9 cellular contexts compared by ENCODE assay signal in the genomic region with DNA sequence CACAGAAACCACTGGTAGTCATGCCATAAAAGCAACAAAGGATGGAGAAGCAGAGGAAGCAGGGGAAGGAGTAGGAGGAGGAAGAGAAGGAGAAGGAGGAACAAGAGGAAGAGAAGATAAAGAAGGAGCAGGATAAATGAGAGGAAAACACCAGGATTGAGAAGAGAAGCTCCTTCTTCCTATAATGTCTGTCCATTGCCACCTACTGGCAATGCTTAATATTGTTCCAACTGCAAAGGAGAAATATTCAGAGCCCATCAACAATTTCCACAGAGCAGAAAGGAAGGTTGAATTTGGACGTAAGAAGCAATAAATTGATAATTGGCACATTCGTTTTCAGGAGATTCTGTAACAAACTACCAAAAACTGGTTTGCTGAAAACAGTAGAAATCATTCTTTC.
DNase-seq lines count a peak whose midpoint lies in the region; ATAC-seq and TF ChIP-seq lines count a peak whose summit lies in the region.
"Had no signal": no experiment of that assay in that cellular context is flagged by ENCODE, and none has a peak within 500 bp of the region (broad histone marks: within the 10 kb centered on the region; RNA-seq: fewer than 3 reads in every experiment).

No MANE protein-coding gene starts in this region.

- H3K4me1 ChIP-seq in SK-N-SH (ENCODE audit: control insufficient read depth in 1 of 2, insufficient read depth in 2 of 2, low read depth in 1 of 2, low read length in 1 of 2) (no peaks in the 10 kb centered on the region), gastroesophageal sphincter (no peaks in the 10 kb centered on the region)
- H3K4me1 ChIP-seq: SJCRH30 had no signal

- CTCF ChIA-PET in SK-N-SH (lab: Yijun Ruan, JAX) = interaction anchor here (0.7 to 1.0 kb wide), 3 partner anchors 21 to 1090 kb away, joined by 3 read pairs; no protein-coding TSS in a partner anchor

- H3F3A ChIP-seq in SK-N-SH (replicated peaks; ENCODE audit: insufficient read depth) = no peaks in the 10 kb centered on the region

- ATAC-seq in GM18909 (IDR thresholded peaks at IDR 0.05; ENCODE audit: poor library complexity, unreplicated experiment) (no peak), gastroesophageal sphincter (no peak)

- TF ChIP-seq CTCF in SK-N-SH (IDR thresholded peaks at IDR 0.05) (peak; percentile 69), gastroesophageal sphincter (IDR thresholded peaks at IDR 0.05) (peak in 1 of 4 experiments; percentile 38)

- no peak overlapping the region for H3K4me2 ChIP-seq in SK-N-SH

- H3K27me3 ChIP-seq in SK-N-SH (ENCODE audit: insufficient read depth) = no peaks in the 10 kb centered on the region
- H3K27me3 ChIP-seq in gastroesophageal sphincter = no peaks in the 10 kb centered on the region
- H3K27me3 ChIP-seq: SJCRH30 had no signal

- DNase-seq in DMS114 treated with DMSO at 0.1 percent for 48 hours (lab: John Stamatoyannopoulos, UW; ENCODE audit: unreplicated experiment) = peak; percentile 23
- peak; percentile 24 for DNase-seq in HS-27A (ENCODE audit: low read depth)
- peak; percentile 0 for DNase-seq in SK-N-SH
- peak; percentile 57 for DNase-seq in iris pigment epithelial cell (ENCODE audit: low read depth)
- no peak for DNase-seq in stimulated activated CD4-positive, alpha-beta T cell treated with anti-CD3 and anti-CD28 coated beads, Interleukin-4, amount 100 ng/mL, for 24 hours
- DNase-seq in epidermal melanocyte (ENCODE audit: insufficient read length, low spot score) = no peak

- H2AFZ ChIP-seq in SK-N-SH (ENCODE audit: low read depth) = no peak overlapping the region

- H3K4me3 ChIP-seq in SK-N-SH (ENCODE audit: low read depth in 2 of 2, low read length in 1 of 2) = no peak overlapping the region; a peak in 1 of 4 replicates
- H3K4me3 ChIP-seq in gastroesophageal sphincter = no peak overlapping the region
- H3K4me3 ChIP-seq: SJCRH30 had no signal

- POLR2A ChIA-PET in SK-N-SH (lab: Yijun Ruan, JAX) = no interaction called here

- TF ChIP-seq POLR2A in gastroesophageal sphincter (IDR thresholded peaks at IDR 0.05) = no peak

- no peaks in the 10 kb centered on the region for H3K79me2 ChIP-seq in SK-N-SH (ENCODE audit: insufficient read depth)

- 0% methylated on average over 2 of the region's 2 CpGs for whole genome bisulfite sequencing in SK-N-SH (ENCODE audit: low lambda C conversion rate)
- WGBS in gastroesophageal sphincter (ENCODE audit: low coverage in 1 of 2), 2 donors = 27% methylated on average over 2 of the region's 2 CpGs

- H3K9me2 ChIP-seq in SK-N-SH = no peaks in the 10 kb centered on the region

- H3K9ac ChIP-seq in SK-N-SH = no peak overlapping the region

- no peaks in the 10 kb centered on the region for H4K20me1 ChIP-seq in SK-N-SH (ENCODE audit: insufficient read depth)

- H3K27ac ChIP-seq in SK-N-SH (ENCODE audit: low read depth in 2 of 2, low read length in 1 of 2) (no peak overlapping the region), gastroesophageal sphincter (no peak overlapping the region)
- H3K27ac ChIP-seq: SJCRH30 had no signal

- TF ChIP-seq RAD21 in SK-N-SH (IDR thresholded peaks at IDR 0.05; ENCODE audit: low read length) = peak; percentile 63

- TF ChIP-seq EP300 in SK-N-SH (IDR thresholded peaks at IDR 0.05; ENCODE audit: borderline replicate concordance in 1 of 2, low read depth in 1 of 2, low read length in 1 of 2) (no peak), gastroesophageal sphincter (IDR thresholded peaks at IDR 0.05) (no peak)

- H3K36me3 ChIP-seq in SK-N-SH (replicated peaks in 1 of 2; ENCODE audit: control insufficient read depth in 1 of 2, insufficient read depth in 2 of 2, low read length in 1 of 2) (no peaks in the 10 kb centered on the region), gastroesophageal sphincter (no peaks in the 10 kb centered on the region)
- H3K36me3 ChIP-seq: SJCRH30 had no signal

- no peaks in the 10 kb centered on the region for H3K9me3 ChIP-seq in SK-N-SH
- no peaks in the 10 kb centered on the region for H3K9me3 ChIP-seq in gastroesophageal sphincter
- H3K9me3 ChIP-seq: SJCRH30 had no signal

TF ChIP-seq in SK-N-SH, 30 proteins besides CTCF, POLR2A, EP300 and RAD21:
- no peak for TF ChIP-seq YY1 (IDR thresholded peaks at IDR 0.05; ENCODE audit: low read depth)
- no peak for TF ChIP-seq RCOR1 (IDR thresholded peaks at IDR 0.05; ENCODE audit: low read length)
- TF ChIP-seq, protein P1, sequence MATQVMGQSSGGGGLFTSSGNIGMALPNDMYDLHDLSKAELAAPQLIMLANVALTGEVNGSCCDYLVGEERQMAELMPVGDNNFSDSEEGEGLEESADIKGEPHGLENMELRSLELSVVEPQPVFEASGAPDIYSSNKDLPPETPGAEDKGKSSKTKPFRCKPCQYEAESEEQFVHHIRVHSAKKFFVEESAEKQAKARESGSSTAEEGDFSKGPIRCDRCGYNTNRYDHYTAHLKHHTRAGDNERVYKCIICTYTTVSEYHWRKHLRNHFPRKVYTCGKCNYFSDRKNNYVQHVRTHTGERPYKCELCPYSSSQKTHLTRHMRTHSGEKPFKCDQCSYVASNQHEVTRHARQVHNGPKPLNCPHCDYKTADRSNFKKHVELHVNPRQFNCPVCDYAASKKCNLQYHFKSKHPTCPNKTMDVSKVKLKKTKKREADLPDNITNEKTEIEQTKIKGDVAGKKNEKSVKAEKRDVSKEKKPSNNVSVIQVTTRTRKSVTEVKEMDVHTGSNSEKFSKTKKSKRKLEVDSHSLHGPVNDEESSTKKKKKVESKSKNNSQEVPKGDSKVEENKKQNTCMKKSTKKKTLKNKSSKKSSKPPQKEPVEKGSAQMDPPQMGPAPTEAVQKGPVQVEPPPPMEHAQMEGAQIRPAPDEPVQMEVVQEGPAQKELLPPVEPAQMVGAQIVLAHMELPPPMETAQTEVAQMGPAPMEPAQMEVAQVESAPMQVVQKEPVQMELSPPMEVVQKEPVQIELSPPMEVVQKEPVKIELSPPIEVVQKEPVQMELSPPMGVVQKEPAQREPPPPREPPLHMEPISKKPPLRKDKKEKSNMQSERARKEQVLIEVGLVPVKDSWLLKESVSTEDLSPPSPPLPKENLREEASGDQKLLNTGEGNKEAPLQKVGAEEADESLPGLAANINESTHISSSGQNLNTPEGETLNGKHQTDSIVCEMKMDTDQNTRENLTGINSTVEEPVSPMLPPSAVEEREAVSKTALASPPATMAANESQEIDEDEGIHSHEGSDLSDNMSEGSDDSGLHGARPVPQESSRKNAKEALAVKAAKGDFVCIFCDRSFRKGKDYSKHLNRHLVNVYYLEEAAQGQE (IDR thresholded peaks at IDR 0.05; ENCODE audit: low read depth, low read length) = no peak
- no peak for TF ChIP-seq MEF2A (IDR thresholded peaks at IDR 0.05; ENCODE audit: borderline replicate concordance, low read depth)
- TF ChIP-seq MXI1 (IDR thresholded peaks at IDR 0.05; ENCODE audit: low read depth, low read length) = no peak
- no peak for TF ChIP-seq CHD2 (IDR thresholded peaks at IDR 0.05; ENCODE audit: low read length, partially characterized antibody)
- TF ChIP-seq SMC3 (IDR thresholded peaks at IDR 0.05; ENCODE audit: low read depth, low read length) = peak; percentile 58
- TF ChIP-seq ELF1 (IDR thresholded peaks at IDR 0.05) = no peak
TF ChIP-seq in SK-N-SH: peak in this region for 1.

Comparison
In these comparisons a context has a peak if more than half of its experiments do, and no peak if none do; other contexts are left out.
1. DNase-seq: peak in DMS114 treated with DMSO at 0.1 percent for 48 hours (single experiment), HS-27A (single experiment), SK-N-SH (single experiment) and iris pigment epithelial cell (single experiment); none in stimulated activated CD4-positive, alpha-beta T cell treated with anti-CD3 and anti-CD28 coated beads, Interleukin-4, amount 100 ng/mL, for 24 hours (single experiment) and epidermal melanocyte (single experiment).